In genomic region chr5:119355636-119356383, GRCh38 we compare ENCODE assay signal across 8 cellular contexts. TPM values are rescaled to one million over a fixed set of nuclear protein-coding genes. Genes with fewer than 3 reads are reported as not detected.
DNase-seq lines count a peak whose midpoint lies in the region; ATAC-seq and TF ChIP-seq lines count a peak whose summit lies in the region.

Gene TNFAIP8, plus strand, starts transcription at chr5:119356019. Its CDS starts 72 bp downstream, at chr5:119356091.

- ATAC-seq in GM18505 (IDR thresholded peaks at IDR 0.05; ENCODE audit: unreplicated experiment), result peak; percentile 46
- ATAC-seq in HG02798 (IDR thresholded peaks at IDR 0.05; ENCODE audit: poor library complexity, unreplicated experiment), result peak; percentile 61

- H3K79me2 ChIP-seq in OCI-LY7 (ENCODE audit: insufficient read depth, low read depth, low read length), result peaks cover 97% of the 10 kb centered on the region
- H3K79me2 ChIP-seq in osteoblast (ENCODE audit: insufficient read depth, low read length), result peaks cover 38% of the 10 kb centered on the region

- H4K20me1 ChIP-seq in OCI-LY7 (ENCODE audit: insufficient read depth, low read length) (peaks cover 46% of the 10 kb centered on the region), osteoblast (ENCODE audit: insufficient read depth, low read length) (no peaks in the 10 kb centered on the region)

- H3K36me3 Mint-ChIP-seq in glutamatergic neuron (ENCODE audit: unreplicated experiment), result no peaks in the 10 kb centered on the region

- H3K4me3 ChIP-seq in OCI-LY7 (ENCODE audit: low read depth, low read length, poor library complexity, severe bottlenecking) (peak within 1 kb of the TSS; percentile 73), osteoblast (ENCODE audit: insufficient read depth, low read length) (peak within 1 kb of the TSS; percentile 83), tibial artery (peak within 1 kb of the TSS; percentile 63 to 76)

- CTCF ChIA-PET in OCI-LY7 (lab: Charles Lee; ENCODE audit: unreplicated experiment), result interaction anchor here (1.3 kb wide), 1 partner anchor 10 kb away, joined by 5 read pairs; no protein-coding TSS in a partner anchor

- peak; percentile 69 for DNase-seq in OCI-LY7 (ENCODE audit: low spot score)
- DNase-seq in activated naive CD4-positive, alpha-beta T cell treated with Interleukin-2 at 50 U/mL for 16 hours, result peak; percentile 84
- peak; percentile 34 for DNase-seq in glutamatergic neuron
- DNase-seq in osteoblast (ENCODE audit: insufficient read length, low spot score, missing footprints), result peak; percentile 95
- peak; percentile 60 to 86 for DNase-seq in tibial artery
- no peak for DNase-seq in NCI-H1048 (lab: John Stamatoyannopoulos, UW)

- H2AFZ ChIP-seq in OCI-LY7 (ENCODE audit: low read length), result no peak within 1 kb of the TSS
- H2AFZ ChIP-seq in osteoblast (ENCODE audit: low read length), result peak within 1 kb of the TSS; percentile 82

- H3K4me2 ChIP-seq in OCI-LY7 (ENCODE audit: low read length), result peak within 1 kb of the TSS; percentile 96
- H3K4me2 ChIP-seq in osteoblast (ENCODE audit: insufficient read depth, low read length), result peak within 1 kb of the TSS; percentile 89

- peaks cover 90% of the 10 kb centered on the region for H3K4me1 ChIP-seq in OCI-LY7 (ENCODE audit: insufficient read depth, low read length, poor library complexity, severe bottlenecking)
- peaks cover 17% of the 10 kb centered on the region for H3K4me1 ChIP-seq in osteoblast (ENCODE audit: insufficient read depth, low read length)
- peaks cover 0 to 51% (median 22%) of the 10 kb centered on the region in 4 donors for H3K4me1 ChIP-seq in tibial artery

- no peaks in the 10 kb centered on the region for H3K9me2 ChIP-seq in OCI-LY7 (ENCODE audit: insufficient read depth, low read length)

- H3K4me3 Mint-ChIP-seq in glutamatergic neuron (ENCODE audit: unreplicated experiment), result peak within 1 kb of the TSS; percentile 97

- peak within 1 kb of the TSS; percentile 91 for H3K27ac ChIP-seq in OCI-LY7 (ENCODE audit: low read depth, low read length, poor library complexity, severe bottlenecking)
- H3K27ac ChIP-seq in osteoblast (ENCODE audit: low read depth, low read length), result peak within 1 kb of the TSS; percentile 76
- peak within 1 kb of the TSS; percentile 77 to 79 for H3K27ac ChIP-seq in tibial artery

- TF ChIP-seq CTCF in OCI-LY7 (conservative IDR thresholded peaks at IDR 0.05; ENCODE audit: low read length) (no peak), glutamatergic neuron (IDR thresholded peaks at IDR 0.05; ENCODE audit: partially characterized antibody, unreplicated experiment) (no peak), osteoblast (IDR thresholded peaks at IDR 0.05; ENCODE audit: extremely low read depth, low read depth, low read length) (no peak), tibial artery (IDR thresholded peaks at IDR 0.05) (no peak)

- intact Hi-C loops in OCI-LY7 (cut with micrococcal nuclease; ENCODE audit: unreplicated experiment), result no loop called here
- intact Hi-C loops in tibial artery (cut with DNase I; ENCODE audit: low total_unique reads), result no loop called here

- H3K27me3 ChIP-seq in osteoblast (ENCODE audit: insufficient read depth, low read length), result no peaks in the 10 kb centered on the region
- H3K27me3 ChIP-seq in tibial artery, result no peaks in the 10 kb centered on the region

- peaks cover 12% of the 10 kb centered on the region for H3K4me1 Mint-ChIP-seq in glutamatergic neuron (ENCODE audit: low read depth, unreplicated experiment)

- no peak within 1 kb of the TSS for H3K27ac Mint-ChIP-seq in glutamatergic neuron (ENCODE audit: unreplicated experiment)

- BruUV-seq in OCI-LY7 (replicated peaks; lab: Mats Ljungman, UMichigan), result no TSS peak

- H3K9me3 ChIP-seq in OCI-LY7 (ENCODE audit: low read length) (no peaks in the 10 kb centered on the region), osteoblast (ENCODE audit: low read depth, low read length) (no peaks in the 10 kb centered on the region), tibial artery (no peaks in the 10 kb centered on the region)

- H3K27me3 Mint-ChIP-seq in glutamatergic neuron (ENCODE audit: unreplicated experiment), result peaks cover 10% of the 10 kb centered on the region

- POLR2A ChIA-PET in OCI-LY7 (lab: Charles Lee), result interaction anchor here (0.8 to 30.8 kb wide), 13 partner anchors 10 to 334 kb away, joined by 3 to 538 read pairs (median 6); no protein-coding TSS in a partner anchor

- H3K9me3 Mint-ChIP-seq in glutamatergic neuron (ENCODE audit: unreplicated experiment), result no peaks in the 10 kb centered on the region

- TF ChIP-seq POLR2A in GM18505 (IDR thresholded peaks at IDR 0.05; ENCODE audit: borderline replicate concordance, extremely low read depth, insufficient read depth, insufficient read length), result peak; percentile 87

- peaks cover 5% of the 10 kb centered on the region; the same call in 1 of the 2 replicates for H3K36me3 ChIP-seq in OCI-LY7 (ENCODE audit: insufficient read depth, low read length)
- H3K36me3 ChIP-seq in osteoblast (ENCODE audit: insufficient read depth, low read length), result no peaks in the 10 kb centered on the region
- H3K36me3 ChIP-seq in tibial artery, result no peaks in the 10 kb centered on the region

RNA-seq across cellular contexts. Expression of gene TNFAIP8, which starts in this region (rescaled TPM):
- total RNA-seq in OCI-LY7 (2014; rRNA removed; shearing (Covaris generic)), result 92.9 and 95.1 TPM in 2 replicates
- total RNA-seq in OCI-LY7 (2022) (75.4 and 94.5 TPM in 2 replicates), glutamatergic neuron (ENCODE audit: unreplicated experiment) (2.5 TPM), osteoblast (23.2 and 26.2 TPM in 2 replicates)
